In the genomic region with DNA sequence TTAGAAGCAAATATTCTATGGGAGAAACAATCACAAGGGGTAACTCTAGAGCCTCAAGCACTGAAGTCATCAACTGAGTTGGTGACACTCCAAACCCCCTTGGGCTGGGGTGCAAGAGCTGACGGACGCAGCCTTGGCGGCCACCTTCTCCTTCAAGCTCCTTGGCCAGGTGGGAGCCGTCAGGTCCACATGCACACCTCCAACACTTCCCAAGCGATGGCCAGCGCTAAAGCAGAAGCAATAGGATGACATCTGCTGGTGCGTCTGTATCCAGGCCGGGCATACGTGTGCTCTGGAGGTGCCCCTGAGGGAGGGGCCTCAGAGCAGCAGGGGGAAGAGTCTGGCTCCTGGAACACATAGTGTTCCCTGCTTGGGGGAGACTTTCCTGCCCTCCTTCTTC, we compare ENCODE assay signal across 25 cellular contexts. TPM values are rescaled to one million over a fixed set of nuclear protein-coding genes. Genes with fewer than 3 reads are reported as not detected.
A peak's percentile ranks its signal among the peaks of the same experiment; 100 is the strongest.
DNase-seq lines count a peak whose midpoint lies in the region; ATAC-seq and TF ChIP-seq lines count a peak whose summit lies in the region.
"Had no signal": no experiment of that assay in that cellular context is flagged by ENCODE, and none has a peak within 500 bp of the region (broad histone marks: within the 10 kb centered on the region; RNA-seq: fewer than 3 reads in every experiment).

No MANE protein-coding gene starts in this region.

- no peak overlapping the region for H3K14ac ChIP-seq in neuronal stem cell (ENCODE audit: low read length)

- H4K20me1 ChIP-seq in GM23338 (replicated peaks; ENCODE audit: insufficient read depth): no peaks in the 10 kb centered on the region
- H4K20me1 ChIP-seq in osteoblast (ENCODE audit: insufficient read depth, low read length): no peaks in the 10 kb centered on the region
- H4K20me1 ChIP-seq: BLaER1 treated with 17β-estradiol and CSF1 and Interleukin-3, amounts not matched to agents 10 nM and 100 nM had no signal

- peak overlapping the region; percentile 62 for H3K27ac ChIP-seq in CD4-positive, CD25-positive, alpha-beta regulatory T cell (ENCODE audit: insufficient read depth, low read length, poor library complexity, severe bottlenecking)
- H3K27ac ChIP-seq in GM23338 (ENCODE audit: low read depth) (no peak overlapping the region), neuronal stem cell (replicated peaks; ENCODE audit: low read length) (no peak overlapping the region), foreskin keratinocyte (no peak overlapping the region), osteoblast (ENCODE audit: low read depth, low read length) (no peak overlapping the region)
- H3K27ac ChIP-seq: ascending aorta; BLaER1 treated with 17β-estradiol and CSF1 and Interleukin-3, amounts not matched to agents 10 nM and 100 nM; neural progenitor cell; suprapubic skin had no signal

- H3K4me2 ChIP-seq in GM23338: no peak overlapping the region
- H3K4me2 ChIP-seq in neuronal stem cell (ENCODE audit: insufficient read depth, low read length, poor library complexity, severe bottlenecking): no peak overlapping the region
- H3K4me2 ChIP-seq in osteoblast (ENCODE audit: insufficient read depth, low read length): no peak overlapping the region
- H3K4me2 ChIP-seq: BLaER1 treated with 17β-estradiol and CSF1 and Interleukin-3, amounts not matched to agents 10 nM and 100 nM; neural progenitor cell had no signal

- peaks cover 1% of the 10 kb centered on the region for H3K79me1 ChIP-seq in neuronal stem cell (ENCODE audit: low read depth, low read length)

- H3F3A ChIP-seq in GM23338 (replicated peaks; ENCODE audit: low read depth): peaks cover 2% of the 10 kb centered on the region; the same call in 1 of the 2 replicates

- peak in 1 of 2 experiments; percentile 62; a peak in 2 of 4 replicates for TF ChIP-seq CTCF in GM23338 (conservative IDR thresholded peaks at IDR 0.05; ENCODE audit: low read depth in 2 of 2)
- TF ChIP-seq CTCF in foreskin keratinocyte (conservative IDR thresholded peaks at IDR 0.05): no peak
- TF ChIP-seq CTCF in osteoblast (IDR thresholded peaks at IDR 0.05; ENCODE audit: extremely low read depth, low read depth, low read length): no peak

- no peaks in the 10 kb centered on the region for H3K79me2 ChIP-seq in GM23338 (replicated peaks; ENCODE audit: insufficient read depth)
- no peaks in the 10 kb centered on the region for H3K79me2 ChIP-seq in osteoblast (ENCODE audit: insufficient read depth, low read length)

- H3K36me3 ChIP-seq in CD4-positive, CD25-positive, alpha-beta regulatory T cell (ENCODE audit: control insufficient read depth, insufficient read depth, low read length): no peaks in the 10 kb centered on the region
- H3K36me3 ChIP-seq in GM23338 (ENCODE audit: insufficient read depth) (no peaks in the 10 kb centered on the region), neuronal stem cell (replicated peaks in 1 of 2; ENCODE audit: control insufficient read depth in 2 of 2, insufficient read depth in 2 of 2, low read length in 2 of 2) (peaks cover 6 to 85% of the 10 kb centered on the region in 2 donors), osteoblast (ENCODE audit: insufficient read depth, low read length) (no peaks in the 10 kb centered on the region)
- H3K36me3 ChIP-seq: ascending aorta; BLaER1 treated with 17β-estradiol and CSF1 and Interleukin-3, amounts not matched to agents 10 nM and 100 nM; neural progenitor cell; suprapubic skin had no signal

- H3K27ac Mint-ChIP-seq in CD4-positive, CD25-positive, alpha-beta regulatory T cell: peak overlapping the region; percentile 61 to 98 (median 96)
- no peak overlapping the region for H3K27ac Mint-ChIP-seq in GM23338
- H3K27ac Mint-ChIP-seq in activated naive CD8-positive, alpha-beta T cell treated with anti-CD3 and anti-CD28 coated beads, Interleukin-2, amount 10 ng/mL, durations not matched to agents 7 days and 5 days: peak overlapping the region; percentile 88
- H3K27ac Mint-ChIP-seq: dendritic cell treated with granulocyte-macrophage colony-stimulating factor and Interleukin-4, amounts not matched to agents 40 ng/mL and 50 ng/mL, for 4 days; progenitor cell of endocrine pancreas; T-helper 2 cell treated with Interferon-gamma antibody and Interleukin-4, amounts not matched to agents 5 μg/mL and 100 μg/mL, for 36 hours had no signal

- no peak for ATAC-seq in CD4-positive, CD25-positive, alpha-beta regulatory T cell (ENCODE audit: low read depth in 2 of 2)
- peak; percentile 62 for ATAC-seq in GM23338
- ATAC-seq in activated naive CD8-positive, alpha-beta T cell treated with anti-CD3 and anti-CD28 coated beads, Interleukin-2, amount 10 ng/mL, durations not matched to agents 7 days and 5 days (ENCODE audit: low read depth): no peak
- ATAC-seq in GM19395 (IDR thresholded peaks at IDR 0.05; ENCODE audit: unreplicated experiment): no peak
- no peak for ATAC-seq in foreskin keratinocyte

- WGBS in neuronal stem cell (ENCODE audit: extremely low coverage in 2 of 2, insufficient read length in 2 of 2, insufficient replicate concordance in 1 of 2), 2 donors: no CpG with 5 or more reads among the region's 9 CpGs

- peak overlapping the region in 3 of 4 donors; percentile 67 to 79 (median 74) for H3K4me3 Mint-ChIP-seq in CD4-positive, CD25-positive, alpha-beta regulatory T cell
- H3K4me3 Mint-ChIP-seq in GM23338: no peak overlapping the region
- no peak overlapping the region for H3K4me3 Mint-ChIP-seq in activated naive CD8-positive, alpha-beta T cell treated with anti-CD3 and anti-CD28 coated beads, Interleukin-2, amount 10 ng/mL, durations not matched to agents 7 days and 5 days
- H3K4me3 Mint-ChIP-seq: dendritic cell treated with granulocyte-macrophage colony-stimulating factor and Interleukin-4, amounts not matched to agents 40 ng/mL and 50 ng/mL, for 4 days; neural progenitor cell; T-helper 2 cell treated with Interferon-gamma antibody and Interleukin-4, amounts not matched to agents 5 μg/mL and 100 μg/mL, for 36 hours had no signal

- H2BK120ac ChIP-seq in neuronal stem cell (ENCODE audit: low read depth, low read length): no peak overlapping the region

- H3K18ac ChIP-seq in neuronal stem cell (ENCODE audit: low read length): peak overlapping the region; percentile 20

- H3K9me2 ChIP-seq in GM23338 (ENCODE audit: insufficient read depth): no peaks in the 10 kb centered on the region

- H3K9me3 Mint-ChIP-seq in CD4-positive, CD25-positive, alpha-beta regulatory T cell: no peaks in the 10 kb centered on the region
- no peaks in the 10 kb centered on the region for H3K9me3 Mint-ChIP-seq in GM23338
- H3K9me3 Mint-ChIP-seq in activated naive CD8-positive, alpha-beta T cell treated with anti-CD3 and anti-CD28 coated beads, Interleukin-2, amount 10 ng/mL, durations not matched to agents 7 days and 5 days: no peaks in the 10 kb centered on the region
- H3K9me3 Mint-ChIP-seq: dendritic cell treated with granulocyte-macrophage colony-stimulating factor and Interleukin-4, amounts not matched to agents 40 ng/mL and 50 ng/mL, for 4 days; neural progenitor cell; T-helper 2 cell treated with Interferon-gamma antibody and Interleukin-4, amounts not matched to agents 5 μg/mL and 100 μg/mL, for 36 hours had no signal

- no peak overlapping the region for H2BK12ac ChIP-seq in neuronal stem cell (ENCODE audit: low read length)

- no peak overlapping the region for H3K23ac ChIP-seq in neuronal stem cell (ENCODE audit: low read depth, low read length, poor library complexity)

- H3K36me3 Mint-ChIP-seq in CD4-positive, CD25-positive, alpha-beta regulatory T cell: peaks cover 63% of the 10 kb centered on the region
- H3K36me3 Mint-ChIP-seq in GM23338 (ENCODE audit: low read depth): peaks cover 8% of the 10 kb centered on the region; the same call in 2 of the 3 replicates
- H3K36me3 Mint-ChIP-seq in activated naive CD8-positive, alpha-beta T cell treated with anti-CD3 and anti-CD28 coated beads, Interleukin-2, amount 10 ng/mL, durations not matched to agents 7 days and 5 days: peaks cover 39% of the 10 kb centered on the region

- peaks cover 14 to 86% (median 34%) of the 10 kb centered on the region in 4 donors for H3K4me1 Mint-ChIP-seq in CD4-positive, CD25-positive, alpha-beta regulatory T cell
- H3K4me1 Mint-ChIP-seq in GM23338: peaks cover 33% of the 10 kb centered on the region
- H3K4me1 Mint-ChIP-seq in activated naive CD8-positive, alpha-beta T cell treated with anti-CD3 and anti-CD28 coated beads, Interleukin-2, amount 10 ng/mL, durations not matched to agents 7 days and 5 days: peaks cover 27% of the 10 kb centered on the region

- no peak overlapping the region for H4K8ac ChIP-seq in neuronal stem cell (ENCODE audit: low read depth, low read length)

- no peaks in the 10 kb centered on the region for H3K27me3 Mint-ChIP-seq in CD4-positive, CD25-positive, alpha-beta regulatory T cell
- no peaks in the 10 kb centered on the region for H3K27me3 Mint-ChIP-seq in GM23338 (ENCODE audit: insufficient read depth, low read depth, poor library complexity)
- H3K27me3 Mint-ChIP-seq in activated naive CD8-positive, alpha-beta T cell treated with anti-CD3 and anti-CD28 coated beads, Interleukin-2, amount 10 ng/mL, durations not matched to agents 7 days and 5 days: no peaks in the 10 kb centered on the region
- H3K27me3 Mint-ChIP-seq: progenitor cell of endocrine pancreas had no signal

- H3K4ac ChIP-seq in neuronal stem cell (ENCODE audit: low read length): no peak overlapping the region

- no peak overlapping the region for H2BK5ac ChIP-seq in neuronal stem cell (ENCODE audit: low read length)

- no peak overlapping the region for H4K91ac ChIP-seq in neuronal stem cell (ENCODE audit: low read depth, low read length, poor library complexity)

- H3K4me1 ChIP-seq in CD4-positive, CD25-positive, alpha-beta regulatory T cell (ENCODE audit: control insufficient read depth, insufficient read depth, low read length, poor library complexity, severe bottlenecking): peaks cover 47% of the 10 kb centered on the region
- peaks cover 8% of the 10 kb centered on the region for H3K4me1 ChIP-seq in GM23338 (ENCODE audit: insufficient read depth)
- H3K4me1 ChIP-seq in neuronal stem cell (ENCODE audit: control insufficient read depth in 2 of 2, insufficient read depth in 1 of 2, low read depth in 1 of 2, low read length in 2 of 2): peaks cover 0 to 2% of the 10 kb centered on the region in 2 donors
- no peaks in the 10 kb centered on the region for H3K4me1 ChIP-seq in foreskin keratinocyte
- H3K4me1 ChIP-seq in osteoblast (ENCODE audit: insufficient read depth, low read length): no peaks in the 10 kb centered on the region
- H3K4me1 ChIP-seq: ascending aorta, suprapubic skin had no signal

- POLR2A ChIA-PET in activated naive CD8-positive, alpha-beta T cell treated with anti-CD3 and anti-CD28 coated beads, Interleukin-2, amount 10 ng/mL, durations not matched to agents 7 days and 5 days (lab: Charles Lee): interaction anchor here (1.2 to 1.8 kb wide), 3 partner anchors 10 to 115 kb away, joined by 4 to 9 read pairs (median 6); a partner anchor contains a TSS

- H2AFZ ChIP-seq in GM23338 (0 out of 2 replicates have a peak overlapping the region, but pooled peaks have one; percentile 14), neuronal stem cell (ENCODE audit: low read length) (no peak overlapping the region), osteoblast (ENCODE audit: low read length) (no peak overlapping the region)
- H2AFZ ChIP-seq: neural progenitor cell had no signal

- DNase-seq in CD4-positive, CD25-positive, alpha-beta regulatory T cell: no peak
- DNase-seq in GM23338 (ENCODE audit: low spot score): peak; percentile 30
- DNase-seq in activated naive CD8-positive, alpha-beta T cell treated with anti-CD3 and anti-CD28 coated beads, Interleukin-2, amount 10 ng/mL, durations not matched to agents 7 days and 5 days: no peak
- DNase-seq in neuronal stem cell (ENCODE audit: low spot score): no peak
- no peak for DNase-seq in foreskin keratinocyte
- DNase-seq in osteoblast (ENCODE audit: insufficient read length, low spot score, missing footprints): no peak
- DNase-seq: activated CD4-positive, alpha-beta T cell treated with anti-CD3 and anti-CD28 coated beads, Interleukin-2, amount 50 U/mL, for 1 hour; activated CD8-positive, alpha-beta memory T cell treated with anti-CD3 and anti-CD28 coated beads, Interleukin-2, amount 50 U/mL, for 48 hours; activated gamma-delta T cell; KBM-7; MM.1S; NCI-H1417 treated with DMSO at 0.1 percent for 48 hours; NCI-H2107; NCI-H446; OCI-M1 had no signal

- H3K9me3 ChIP-seq in CD4-positive, CD25-positive, alpha-beta regulatory T cell (ENCODE audit: control insufficient read depth in 2 of 2, low read length in 2 of 2): no peaks in the 10 kb centered on the region
- H3K9me3 ChIP-seq in neuronal stem cell (replicated peaks in 1 of 2; ENCODE audit: control insufficient read depth in 2 of 2, insufficient read depth in 1 of 2, low read depth in 1 of 2, low read length in 2 of 2): no peaks in the 10 kb centered on the region
- no peaks in the 10 kb centered on the region for H3K9me3 ChIP-seq in osteoblast (ENCODE audit: low read depth, low read length)
- H3K9me3 ChIP-seq: ascending aorta; BLaER1 treated with 17β-estradiol and CSF1 and Interleukin-3, amounts not matched to agents 10 nM and 100 nM; suprapubic skin had no signal

- no peak overlapping the region for H2BK15ac ChIP-seq in neuronal stem cell (ENCODE audit: low read length)

- H3K9ac ChIP-seq in neuronal stem cell (ENCODE audit: low read depth, low read length, poor library complexity): no peak overlapping the region
- H3K9ac ChIP-seq: BLaER1 treated with 17β-estradiol and CSF1 and Interleukin-3, amounts not matched to agents 10 nM and 100 nM; neural progenitor cell had no signal

- no peak overlapping the region for H2AK5ac ChIP-seq in neuronal stem cell (ENCODE audit: low read depth, low read length)

- H3K4me3 ChIP-seq in CD4-positive, CD25-positive, alpha-beta regulatory T cell (ENCODE audit: low read depth, low read length): peak overlapping the region; percentile 64
- H3K4me3 ChIP-seq in GM23338: no peak overlapping the region
- H3K4me3 ChIP-seq in neuronal stem cell (ENCODE audit: low read length in 2 of 2): peak overlapping the region in 1 of 2 donors; percentile 5
- no peak overlapping the region for H3K4me3 ChIP-seq in osteoblast (ENCODE audit: insufficient read depth, low read length)
- H3K4me3 ChIP-seq: ascending aorta; BLaER1 treated with 17β-estradiol and CSF1 and Interleukin-3, amounts not matched to agents 10 nM and 100 nM; neural progenitor cell; suprapubic skin had no signal

- H3K27me3 ChIP-seq in CD4-positive, CD25-positive, alpha-beta regulatory T cell (ENCODE audit: control insufficient read depth, insufficient read depth, low read length): no peaks in the 10 kb centered on the region
- H3K27me3 ChIP-seq in GM23338 (ENCODE audit: insufficient read depth) (no peaks in the 10 kb centered on the region), neuronal stem cell (ENCODE audit: control insufficient read depth in 3 of 3, insufficient read depth in 3 of 3, low read depth in 1 of 3, low read length in 3 of 3) (no peaks in the 10 kb centered on the region), foreskin keratinocyte (peaks cover 35% of the 10 kb centered on the region), osteoblast (ENCODE audit: insufficient read depth, low read length) (peaks cover 20% of the 10 kb centered on the region)
- H3K27me3 ChIP-seq: ascending aorta; BLaER1 treated with 17β-estradiol and CSF1 and Interleukin-3, amounts not matched to agents 10 nM and 100 nM; neural progenitor cell; suprapubic skin had no signal

RNA-seq across cellular contexts. Expression of a gene that starts 12.2 kb away (rescaled TPM):
- total RNA-seq in CD4-positive, CD25-positive, alpha-beta regulatory T cell: 1.0 TPM
- polyA plus RNA-seq in CD4-positive, CD25-positive, alpha-beta regulatory T cell: under 1 TPM in 2 of 4 donors, not detected in 2; 0.14 to 0.24 TPM
- total RNA-seq in GM23338 (2014; rRNA removed; shearing (Covaris generic)): 8.7 and 12.3 TPM in 2 replicates
- polyA plus RNA-seq in GM23338 (2016; fragmentation: Nextera tagmentation; extraction: Ambion mirVana) (2.3 and 2.8 TPM in 2 replicates), foreskin keratinocyte (0.11 and 0.12 TPM in 2 replicates)
- 1 to 10 TPM; 5.4 to 5.8 TPM for total RNA-seq in activated naive CD8-positive, alpha-beta T cell treated with anti-CD3 and anti-CD28 coated beads, Interleukin-2, amount 10 ng/mL, durations not matched to agents 7 days and 5 days
- 1.5 TPM for polyA plus RNA-seq in neuronal stem cell (2013, experiment 1 of 2)
- 1.5 TPM for polyA plus RNA-seq in neuronal stem cell (2013, experiment 2 of 2)
- total RNA-seq in foreskin keratinocyte (0.11 and 0.14 TPM in 2 replicates), osteoblast (not detected in 2 replicates)
- total RNA-seq: ascending aorta, cardiac septum, HT1080 had no signal

RNA-seq across cellular contexts. Expression of a gene that starts 49.6 kb away (rescaled TPM):
- 105 TPM for total RNA-seq in CD4-positive, CD25-positive, alpha-beta regulatory T cell
- 10 to 100 TPM; 41.3 to 47.6 (median 45.0) TPM for polyA plus RNA-seq in CD4-positive, CD25-positive, alpha-beta regulatory T cell
- 65.9 and 75.4 TPM in 2 replicates for total RNA-seq in GM23338 (2014; rRNA removed; shearing (Covaris generic))
- polyA plus RNA-seq in GM23338 (2016; fragmentation: Nextera tagmentation; extraction: Ambion mirVana): 77.4 and 77.5 TPM in 2 replicates
- total RNA-seq in activated naive CD8-positive, alpha-beta T cell treated with anti-CD3 and anti-CD28 coated beads, Interleukin-2, amount 10 ng/mL, durations not matched to agents 7 days and 5 days: 100 to 1,000 TPM; 163 to 164 TPM
- polyA plus RNA-seq in neuronal stem cell (2013, experiment 1 of 2): 50.4 TPM
- polyA plus RNA-seq in neuronal stem cell (2013, experiment 2 of 2): 47.0 TPM
- 69.5 and 71.2 TPM in 2 replicates for total RNA-seq in foreskin keratinocyte
- 43.3 and 46.0 TPM in 2 replicates for polyA plus RNA-seq in foreskin keratinocyte
- 102 TPM in 2 replicates for total RNA-seq in osteoblast

Comparison
In these comparisons a context has a peak if more than half of its experiments do, and no peak if none do; other contexts are left out.
1. H3K4me3 Mint-ChIP-seq: peak in CD4-positive, CD25-positive, alpha-beta regulatory T cell (3 of 4); none in GM23338 (single experiment) and activated naive CD8-positive, alpha-beta T cell treated with anti-CD3 and anti-CD28 coated beads, Interleukin-2, amount 10 ng/mL, durations not matched to agents 7 days and 5 days (single experiment).